ENCODE assay signal across 8 cellular contexts in genomic region chr9:133148351-133149129, GRCh38. TPM values are rescaled to one million over a fixed set of nuclear protein-coding genes. Genes with fewer than 3 reads are reported as not detected.
A peak's percentile ranks its signal among the peaks of the same experiment; 100 is the strongest.
DNase-seq lines count a peak whose midpoint lies in the region; ATAC-seq and TF ChIP-seq lines count a peak whose summit lies in the region.

No MANE protein-coding gene starts in this region.

- intact Hi-C loops in activated B cell treated with CpG ODN at 0.5 μM for 24 hours (cut with micrococcal nuclease), result loop anchor here (1.0 to 2.0 kb wide), 5 partner anchors 13 to 203 kb away; partner anchors contain the start of gene RALGDS
- intact Hi-C loops in colonic mucosa (cut with DNase I), result loop anchor here (5.0 kb wide), 2 partner anchors 101 to 116 kb away; partner anchors contain the start of gene GTF3C5
- intact Hi-C loops in lower lobe of right lung (cut with DNase I), result loop anchor here (5.0 kb wide), 1 partner anchor 46 kb away; no protein-coding TSS in a partner anchor
- intact Hi-C loops in stomach (cut with DNase I; ENCODE audit: low total_unique reads), result loop anchor here (10.0 kb wide), 1 partner anchor 104 kb away; no protein-coding TSS in a partner anchor

- H3K4me2 ChIP-seq in Karpas-422 (ENCODE audit: low read depth, low read length, poor library complexity, severe bottlenecking), result peak overlapping the region; percentile 84

- WGBS in stomach, 5 donors, result 2 to 8% (median 3%) methylated on average over 19 to 63 of the region's 63 CpGs

- DNase-seq in GM03348 (ENCODE audit: low spot score) (peak; percentile 84), Karpas-422 (peak; percentile 84), activated B cell treated with CpG ODN at 0.5 μM for 24 hours (peak; percentile 48), colonic mucosa (peak; percentile 65), lower lobe of right lung (peak; percentile 81), stomach (peak; percentile 68), HuH-7 (ENCODE audit: low spot score) (no peak)

- H3K9ac ChIP-seq in Karpas-422 (ENCODE audit: low read length) (peak overlapping the region; percentile 86), colonic mucosa (ENCODE audit: low read depth in 2 of 2, low read length in 2 of 2) (peak overlapping the region; percentile 96 to 99)

- H3K27ac Mint-ChIP-seq in activated B cell treated with CpG ODN at 0.5 μM for 24 hours, result peak overlapping the region; percentile 91

- no peaks in the 10 kb centered on the region for H3K36me3 Mint-ChIP-seq in activated B cell treated with CpG ODN at 0.5 μM for 24 hours (ENCODE audit: low read depth)

- H3K4me3 ChIP-seq in Karpas-422 (ENCODE audit: low read length), result peak overlapping the region; percentile 86
- peak overlapping the region; percentile 77 for H3K4me3 ChIP-seq in colonic mucosa
- H3K4me3 ChIP-seq in lower lobe of right lung, result peak overlapping the region; percentile 77
- H3K4me3 ChIP-seq in stomach, result peak overlapping the region; percentile 60 to 78 (median 74)

- peaks cover 52% of the 10 kb centered on the region for H3K79me2 ChIP-seq in Karpas-422 (ENCODE audit: low read length)

- H3K4me1 ChIP-seq in Karpas-422 (ENCODE audit: low read length) (peaks cover 51% of the 10 kb centered on the region), colonic mucosa (peaks cover 17% of the 10 kb centered on the region), lower lobe of right lung (peaks cover 36% of the 10 kb centered on the region), stomach (peaks cover 35 to 70% (median 51%) of the 10 kb centered on the region in 4 donors)

- ATAC-seq in GM21737 (IDR thresholded peaks at IDR 0.05; ENCODE audit: unreplicated experiment) (peak; percentile 11), activated B cell treated with CpG ODN at 0.5 μM for 24 hours (ENCODE audit: low read depth) (peak; percentile 13), lower lobe of right lung (peak; percentile 34 to 38)

- no peaks in the 10 kb centered on the region for H3K36me3 ChIP-seq in Karpas-422 (ENCODE audit: insufficient read depth, low read length)
- no peaks in the 10 kb centered on the region for H3K36me3 ChIP-seq in colonic mucosa
- no peaks in the 10 kb centered on the region for H3K36me3 ChIP-seq in lower lobe of right lung
- peaks cover 0 to 4% (median 0%) of the 10 kb centered on the region in 4 donors for H3K36me3 ChIP-seq in stomach

- TF ChIP-seq CTCF in activated B cell treated with CpG ODN at 0.5 μM for 24 hours (IDR thresholded peaks at IDR 0.05) (no peak), colonic mucosa (IDR thresholded peaks at IDR 0.05) (no peak), lower lobe of right lung (IDR thresholded peaks at IDR 0.05) (no peak), stomach (IDR thresholded peaks at IDR 0.05) (no peak)

- peaks cover 36% of the 10 kb centered on the region for H4K20me1 ChIP-seq in Karpas-422 (ENCODE audit: insufficient read depth, low read depth, low read length)

- H3K9me3 ChIP-seq in Karpas-422 (ENCODE audit: low read length) (no peaks in the 10 kb centered on the region), colonic mucosa (no peaks in the 10 kb centered on the region), lower lobe of right lung (no peaks in the 10 kb centered on the region), stomach (no peaks in the 10 kb centered on the region)

- POLR2A ChIA-PET in activated B cell treated with CpG ODN at 0.5 μM for 24 hours (lab: Charles Lee), result interaction anchor here (0.6 to 7.9 kb wide), 9 partner anchors 9 to 330 kb away, joined by 3 to 89 read pairs (median 4); partner anchors contain the start of genes GTF3C5 and SLC2A6

- CTCF ChIA-PET in activated B cell treated with CpG ODN at 0.5 μM for 24 hours (lab: Charles Lee), result interaction anchor here (0.7 to 8.5 kb wide), 7 partner anchors 7 to 126 kb away, joined by 3 to 369 read pairs (median 5); partner anchors contain the start of gene GTF3C5

- no peak for TF ChIP-seq EP300 in stomach (IDR thresholded peaks at IDR 0.05)

- no peak for TF ChIP-seq POLR2A in stomach (IDR thresholded peaks at IDR 0.05)

- H3K4me1 Mint-ChIP-seq in activated B cell treated with CpG ODN at 0.5 μM for 24 hours, result peaks cover 47% of the 10 kb centered on the region

- H3K27me3 ChIP-seq in Karpas-422 (ENCODE audit: low read length) (no peaks in the 10 kb centered on the region), colonic mucosa (no peaks in the 10 kb centered on the region), lower lobe of right lung (ENCODE audit: low read depth) (no peaks in the 10 kb centered on the region), stomach (no peaks in the 10 kb centered on the region)

- H3K9me3 Mint-ChIP-seq in activated B cell treated with CpG ODN at 0.5 μM for 24 hours, result no peaks in the 10 kb centered on the region

- H2AFZ ChIP-seq in Karpas-422 (ENCODE audit: low read length), result peak overlapping the region; percentile 76; the same call in 1 of the 2 replicates

- no peaks in the 10 kb centered on the region for H3K27me3 Mint-ChIP-seq in activated B cell treated with CpG ODN at 0.5 μM for 24 hours

- H3K4me3 Mint-ChIP-seq in activated B cell treated with CpG ODN at 0.5 μM for 24 hours, result peak overlapping the region; percentile 86

- peak overlapping the region; percentile 76 for H3K27ac ChIP-seq in Karpas-422 (ENCODE audit: low read length)
- peak overlapping the region; percentile 85 for H3K27ac ChIP-seq in colonic mucosa
- H3K27ac ChIP-seq in lower lobe of right lung, result peak overlapping the region; percentile 90
- H3K27ac ChIP-seq in stomach, result peak overlapping the region; percentile 86 to 94 (median 93)

- H3K9me2 ChIP-seq in Karpas-422 (replicated peaks; ENCODE audit: insufficient read depth, low read length), result no peaks in the 10 kb centered on the region

RNA-seq across cellular contexts. Expression of gene GBGT1, which starts 15.2 kb away (rescaled TPM):
- total RNA-seq in Karpas-422 (2014; rRNA removed; shearing (Covaris generic); ENCODE audit: low replicate concordance), result 5.2 TPM in 2 replicates
- 42.2 and 49.5 TPM in 2 replicates for total RNA-seq in activated B cell treated with CpG ODN at 0.5 μM for 24 hours
- total RNA-seq in colonic mucosa, result 1 to 10 TPM; 4.6 to 4.8 TPM
- total RNA-seq in lower lobe of right lung, result 38.5 TPM
- total RNA-seq in stomach, result 10 to 100 TPM in 3 of 5 donors, 1 to 10 TPM in 2; 1.2 to 37.9 (median 21.3) TPM
- polyA plus RNA-seq in stomach, result 10 to 100 TPM; 12.5 to 24.2 (median 23.8) TPM

RNA-seq across cellular contexts. Expression of gene RALGDS, which starts 27.5 kb away (rescaled TPM):
- total RNA-seq in Karpas-422 (2014; rRNA removed; shearing (Covaris generic); ENCODE audit: low replicate concordance), result 69.2 and 99.2 TPM in 2 replicates
- total RNA-seq in activated B cell treated with CpG ODN at 0.5 μM for 24 hours (21.2 and 29.2 TPM in 2 replicates), colonic mucosa (10 to 100 TPM; 24.2 to 39.7 TPM), lower lobe of right lung (71.1 TPM), stomach (100 to 1,000 TPM in 1 of 5 donors, 10 to 100 TPM in 4; 29.4 to 242 (median 65.2) TPM)
- polyA plus RNA-seq in stomach, result 10 to 100 TPM; 20.5 to 45.8 (median 32.8) TPM
